ENCODE assay signal across 24 cellular contexts in the genomic region with DNA sequence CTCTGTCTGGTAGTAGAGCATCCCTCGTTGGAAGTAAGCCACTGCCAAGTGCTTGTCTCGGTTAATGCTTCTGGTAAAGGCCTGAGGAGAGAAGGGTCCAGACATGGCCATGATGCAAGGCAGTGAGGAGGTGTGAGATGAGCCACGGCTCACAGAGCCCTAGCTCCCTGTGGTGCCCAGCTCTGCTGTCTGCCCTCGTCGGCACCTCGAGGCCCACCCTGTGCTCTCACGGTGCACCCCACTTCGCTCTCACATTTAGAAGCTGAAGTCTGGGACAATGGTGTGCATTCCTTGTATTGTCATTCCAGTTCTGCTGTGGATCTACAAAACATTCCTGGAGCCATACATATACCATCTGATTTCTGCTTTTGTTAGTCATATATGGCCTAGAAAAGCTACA. TPM values are rescaled to one million over a fixed set of nuclear protein-coding genes. Genes with fewer than 3 reads are reported as not detected.
"Had no signal": no experiment of that assay in that cellular context is flagged by ENCODE, and none has a peak within 500 bp of the region (broad histone marks: within the 10 kb centered on the region; RNA-seq: fewer than 3 reads in every experiment).

No MANE protein-coding gene starts in this region.

- H3K27me3 Mint-ChIP-seq: naive thymus-derived CD4-positive, alpha-beta T cell had no signal

- FAIRE-seq: endometrium, keratinocyte, small intestine had no signal

- H3K36me3 Mint-ChIP-seq: immature natural killer cell had no signal

- H3K4me1 ChIP-seq: esophagus muscularis mucosa, gastrocnemius medialis had no signal

- H3K4me3 ChIP-seq: coronary artery, dorsolateral prefrontal cortex, esophagus muscularis mucosa, gastrocnemius medialis, left ventricle myocardium inferior, lung, ovary, right atrium auricular region, tibial nerve had no signal

- DNase-seq: central memory CD4-positive, alpha-beta T cell; dorsolateral prefrontal cortex; effector CD8-positive, alpha-beta T cell; gastrocnemius medialis; glutamatergic neuron; immature natural killer cell; left ventricle myocardium inferior; mesenchymal stem cell; naive thymus-derived CD4-positive, alpha-beta T cell; nucleus accumbens; ovary; small intestine; stimulated activated CD4-positive, alpha-beta T cell treated with anti-CD3 and anti-CD28 coated beads, Interleukin-2, amount 100 ng/mL, for 48 hours; stimulated activated naive CD8-positive, alpha-beta T cell treated with anti-CD3 and anti-CD28 coated beads, Interleukin-15, Interleukin-2, amounts not matched to agents 100 U/mL and 50 U/mL, for 24 hours had no signal

- H3K27ac ChIP-seq: coronary artery, dorsolateral prefrontal cortex, epithelial cell of prostate, esophagus muscularis mucosa, gastrocnemius medialis, left ventricle myocardium inferior, ovary, right atrium auricular region, tibial nerve had no signal

- H3K27ac Mint-ChIP-seq: immature natural killer cell; naive thymus-derived CD4-positive, alpha-beta T cell had no signal

- H3K9me3 Mint-ChIP-seq: immature natural killer cell had no signal

- H3K9me3 ChIP-seq: esophagus muscularis mucosa, gastrocnemius medialis, left ventricle myocardium inferior, ovary, right atrium auricular region, tibial nerve had no signal

- H3K36me3 ChIP-seq: esophagus muscularis mucosa, gastrocnemius medialis, left ventricle myocardium inferior, ovary, right atrium auricular region, tibial nerve had no signal

- H3K4me1 Mint-ChIP-seq: immature natural killer cell had no signal

- ATAC-seq: gastrocnemius medialis; naive thymus-derived CD4-positive, alpha-beta T cell; stimulated activated naive CD8-positive, alpha-beta T cell treated with anti-CD3 and anti-CD28 coated beads, Interleukin-15, Interleukin-2, amounts not matched to agents 100 U/mL and 50 U/mL, for 24 hours had no signal

- H3K4me3 Mint-ChIP-seq: immature natural killer cell; naive thymus-derived CD4-positive, alpha-beta T cell had no signal

- H3K27me3 ChIP-seq: dorsolateral prefrontal cortex, esophagus muscularis mucosa, gastrocnemius medialis, ovary, right atrium auricular region, tibial nerve had no signal

RNA-seq across cellular contexts. Expression of gene NCF2, which starts 3.4 kb away (rescaled TPM):
- total RNA-seq: fibroblast of villous mesenchyme had no signal
- polyA plus RNA-seq: neural cell had no signal
